In genomic region chr13:114222461-114222968, GRCh38 we compare ENCODE assay signal across 1 cellular context.
A peak's percentile ranks its signal among the peaks of the same experiment; 100 is the strongest.
TF ChIP-seq lines count a peak whose summit lies in the region.

No MANE protein-coding gene starts in this region.

TF ChIP-seq in K562, 482 proteins besides CTCF, POLR2A, EP300 and RAD21 (continued from another document and continues in another):
- TF ChIP-seq, protein P1, sequence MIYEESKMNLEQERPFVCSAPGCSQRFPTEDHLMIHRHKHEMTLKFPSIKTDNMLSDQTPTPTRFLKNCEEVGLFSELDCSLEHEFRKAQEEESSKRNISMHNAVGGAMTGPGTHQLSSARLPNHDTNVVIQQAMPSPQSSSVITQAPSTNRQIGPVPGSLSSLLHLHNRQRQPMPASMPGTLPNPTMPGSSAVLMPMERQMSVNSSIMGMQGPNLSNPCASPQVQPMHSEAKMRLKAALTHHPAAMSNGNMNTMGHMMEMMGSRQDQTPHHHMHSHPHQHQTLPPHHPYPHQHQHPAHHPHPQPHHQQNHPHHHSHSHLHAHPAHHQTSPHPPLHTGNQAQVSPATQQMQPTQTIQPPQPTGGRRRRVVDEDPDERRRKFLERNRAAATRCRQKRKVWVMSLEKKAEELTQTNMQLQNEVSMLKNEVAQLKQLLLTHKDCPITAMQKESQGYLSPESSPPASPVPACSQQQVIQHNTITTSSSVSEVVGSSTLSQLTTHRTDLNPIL (CRISPR knock-in tag; IDR thresholded peaks at IDR 0.05) = no peak
- TF ChIP-seq, protein P2, sequence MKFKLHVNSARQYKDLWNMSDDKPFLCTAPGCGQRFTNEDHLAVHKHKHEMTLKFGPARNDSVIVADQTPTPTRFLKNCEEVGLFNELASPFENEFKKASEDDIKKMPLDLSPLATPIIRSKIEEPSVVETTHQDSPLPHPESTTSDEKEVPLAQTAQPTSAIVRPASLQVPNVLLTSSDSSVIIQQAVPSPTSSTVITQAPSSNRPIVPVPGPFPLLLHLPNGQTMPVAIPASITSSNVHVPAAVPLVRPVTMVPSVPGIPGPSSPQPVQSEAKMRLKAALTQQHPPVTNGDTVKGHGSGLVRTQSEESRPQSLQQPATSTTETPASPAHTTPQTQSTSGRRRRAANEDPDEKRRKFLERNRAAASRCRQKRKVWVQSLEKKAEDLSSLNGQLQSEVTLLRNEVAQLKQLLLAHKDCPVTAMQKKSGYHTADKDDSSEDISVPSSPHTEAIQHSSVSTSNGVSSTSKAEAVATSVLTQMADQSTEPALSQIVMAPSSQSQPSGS (CRISPR knock-in tag; IDR thresholded peaks at IDR 0.05) = no peak
- no peak for TF ChIP-seq FIP1L1 (IDR thresholded peaks at IDR 0.05; ENCODE audit: low read depth, low read length, poor library complexity, severe bottlenecking)
- TF ChIP-seq BDP1 (IDR thresholded peaks at IDR 0.05; ENCODE audit: insufficient read depth, insufficient read length) = no peak
- TF ChIP-seq MIER1 (IDR thresholded peaks at IDR 0.05; ENCODE audit: low read depth) = no peak
- 0 out of 2 replicates have a peak, but pooled peaks have one; percentile 58 for TF ChIP-seq NCOA1 (IDR thresholded peaks at IDR 0.05; ENCODE audit: low read depth)
- TF ChIP-seq THRA (IDR thresholded peaks at IDR 0.05) = no peak
- TF ChIP-seq, protein P3, sequence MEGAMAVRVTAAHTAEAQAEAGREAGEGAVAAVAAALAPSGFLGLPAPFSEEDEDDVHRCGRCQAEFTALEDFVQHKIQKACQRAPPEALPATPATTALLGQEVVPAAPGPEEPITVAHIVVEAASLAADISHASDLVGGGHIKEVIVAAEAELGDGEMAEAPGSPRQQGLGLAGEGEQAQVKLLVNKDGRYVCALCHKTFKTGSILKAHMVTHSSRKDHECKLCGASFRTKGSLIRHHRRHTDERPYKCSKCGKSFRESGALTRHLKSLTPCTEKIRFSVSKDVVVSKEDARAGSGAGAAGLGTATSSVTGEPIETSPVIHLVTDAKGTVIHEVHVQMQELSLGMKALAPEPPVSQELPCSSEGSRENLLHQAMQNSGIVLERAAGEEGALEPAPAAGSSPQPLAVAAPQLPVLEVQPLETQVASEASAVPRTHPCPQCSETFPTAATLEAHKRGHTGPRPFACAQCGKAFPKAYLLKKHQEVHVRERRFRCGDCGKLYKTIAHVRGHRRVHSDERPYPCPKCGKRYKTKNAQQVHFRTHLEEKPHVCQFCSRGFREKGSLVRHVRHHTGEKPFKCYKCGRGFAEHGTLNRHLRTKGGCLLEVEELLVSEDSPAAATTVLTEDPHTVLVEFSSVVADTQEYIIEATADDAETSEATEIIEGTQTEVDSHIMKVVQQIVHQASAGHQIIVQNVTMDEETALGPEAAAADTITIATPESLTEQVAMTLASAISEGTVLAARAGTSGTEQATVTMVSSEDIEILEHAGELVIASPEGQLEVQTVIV (CRISPR knock-in tag; IDR thresholded peaks at IDR 0.05; ENCODE audit: borderline replicate concordance) = no peak
- no peak for TF ChIP-seq HNRNPUL1 (IDR thresholded peaks at IDR 0.05; ENCODE audit: low read length)
- TF ChIP-seq PTRF (tag; IDR thresholded peaks at IDR 0.05) = no peak
- TF ChIP-seq NR2C2 (CRISPR knock-in tag; IDR thresholded peaks at IDR 0.05) = no peak
- TF ChIP-seq NR2C2 (tag; IDR thresholded peaks at IDR 0.05) = peak; percentile 38; the same call in 1 of the 2 replicates
- no peak for TF ChIP-seq FOXJ3 (CRISPR knock-in tag; IDR thresholded peaks at IDR 0.05)
- TF ChIP-seq, protein P4, sequence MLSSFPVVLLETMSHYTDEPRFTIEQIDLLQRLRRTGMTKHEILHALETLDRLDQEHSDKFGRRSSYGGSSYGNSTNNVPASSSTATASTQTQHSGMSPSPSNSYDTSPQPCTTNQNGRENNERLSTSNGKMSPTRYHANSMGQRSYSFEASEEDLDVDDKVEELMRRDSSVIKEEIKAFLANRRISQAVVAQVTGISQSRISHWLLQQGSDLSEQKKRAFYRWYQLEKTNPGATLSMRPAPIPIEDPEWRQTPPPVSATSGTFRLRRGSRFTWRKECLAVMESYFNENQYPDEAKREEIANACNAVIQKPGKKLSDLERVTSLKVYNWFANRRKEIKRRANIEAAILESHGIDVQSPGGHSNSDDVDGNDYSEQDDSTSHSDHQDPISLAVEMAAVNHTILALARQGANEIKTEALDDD (IDR thresholded peaks at IDR 0.05) = no peak
- no peak for TF ChIP-seq MYBL2 (IDR thresholded peaks at IDR 0.05; ENCODE audit: low read depth)
- no peak for TF ChIP-seq MYBL2 (CRISPR knock-in tag; IDR thresholded peaks at IDR 0.05; ENCODE audit: borderline replicate concordance)
- TF ChIP-seq MTA2 (IDR thresholded peaks at IDR 0.05; ENCODE audit: low read depth) = peak; percentile 72
- TF ChIP-seq TOE1 (IDR thresholded peaks at IDR 0.05; ENCODE audit: borderline replicate concordance) = no peak
- no peak for TF ChIP-seq TOE1 (CRISPR knock-in tag; IDR thresholded peaks at IDR 0.05; ENCODE audit: borderline replicate concordance, low read depth)
- TF ChIP-seq USF1 (CRISPR knock-in tag; IDR thresholded peaks at IDR 0.05) = no peak
- no peak for TF ChIP-seq TCF7L2 (IDR thresholded peaks at IDR 0.05; ENCODE audit: low read depth, low read length)
- TF ChIP-seq HDGF (IDR thresholded peaks at IDR 0.05) = no peak
- TF ChIP-seq TSHZ1 (CRISPR knock-in tag; IDR thresholded peaks at IDR 0.05) = no peak
- no peak for TF ChIP-seq ZNF707 (CRISPR knock-in tag; conservative IDR thresholded peaks at IDR 0.05)
- TF ChIP-seq PML (IDR thresholded peaks at IDR 0.05; ENCODE audit: low read length) = peak; percentile 68; the same call in 1 of the 2 replicates
- no peak for TF ChIP-seq MCM7 (IDR thresholded peaks at IDR 0.05)
- no peak for TF ChIP-seq ZNF561 (CRISPR knock-in tag; conservative IDR thresholded peaks at IDR 0.05)
- TF ChIP-seq ZNF507 (tag; conservative IDR thresholded peaks at IDR 0.05) = no peak
- no peak; a peak in 1 of 4 replicates for TF ChIP-seq MAZ (CRISPR knock-in tag; conservative IDR thresholded peaks at IDR 0.05 in 1 of 2, IDR thresholded peaks at IDR 0.05 in 1 of 2)
- no peak for TF ChIP-seq ELF1 (tag; IDR thresholded peaks at IDR 0.05)
- TF ChIP-seq CC2D1A (IDR thresholded peaks at IDR 0.05) = peak; percentile 56; the same call in 1 of the 2 replicates
- no peak for TF ChIP-seq ZNF124 (CRISPR knock-in tag; IDR thresholded peaks at IDR 0.05)
- TF ChIP-seq ZNF655 (CRISPR knock-in tag; IDR thresholded peaks at IDR 0.05) = no peak
- TF ChIP-seq SIN3B (IDR thresholded peaks at IDR 0.05; ENCODE audit: low read depth) = no peak
- TF ChIP-seq, protein P5, sequence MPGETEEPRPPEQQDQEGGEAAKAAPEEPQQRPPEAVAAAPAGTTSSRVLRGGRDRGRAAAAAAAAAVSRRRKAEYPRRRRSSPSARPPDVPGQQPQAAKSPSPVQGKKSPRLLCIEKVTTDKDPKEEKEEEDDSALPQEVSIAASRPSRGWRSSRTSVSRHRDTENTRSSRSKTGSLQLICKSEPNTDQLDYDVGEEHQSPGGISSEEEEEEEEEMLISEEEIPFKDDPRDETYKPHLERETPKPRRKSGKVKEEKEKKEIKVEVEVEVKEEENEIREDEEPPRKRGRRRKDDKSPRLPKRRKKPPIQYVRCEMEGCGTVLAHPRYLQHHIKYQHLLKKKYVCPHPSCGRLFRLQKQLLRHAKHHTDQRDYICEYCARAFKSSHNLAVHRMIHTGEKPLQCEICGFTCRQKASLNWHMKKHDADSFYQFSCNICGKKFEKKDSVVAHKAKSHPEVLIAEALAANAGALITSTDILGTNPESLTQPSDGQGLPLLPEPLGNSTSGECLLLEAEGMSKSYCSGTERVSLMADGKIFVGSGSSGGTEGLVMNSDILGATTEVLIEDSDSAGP (CRISPR knock-in tag; IDR thresholded peaks at IDR 0.05) = no peak
- TF ChIP-seq BRD9 (IDR thresholded peaks at IDR 0.05; ENCODE audit: low read depth, partially characterized antibody) = no peak
- TF ChIP-seq ETS2 (tag; IDR thresholded peaks at IDR 0.05; ENCODE audit: borderline replicate concordance, poor library complexity, severe bottlenecking) = no peak
- TF ChIP-seq KDM1A (IDR thresholded peaks at IDR 0.05) = peak in 1 of 2 experiments; percentile 40; a peak in 2 of 4 replicates
- TF ChIP-seq CBFB (CRISPR knock-in tag; IDR thresholded peaks at IDR 0.05) = no peak
- no peak for TF ChIP-seq NCOA4 (IDR thresholded peaks at IDR 0.05; ENCODE audit: partially characterized antibody)
- no peak for TF ChIP-seq SAFB2 (IDR thresholded peaks at IDR 0.05; ENCODE audit: borderline replicate concordance, low read depth, low read length, severe bottlenecking)
- no peak for TF ChIP-seq ZNF518B (CRISPR knock-in tag; IDR thresholded peaks at IDR 0.05)
- no peak for TF ChIP-seq NFXL1 (CRISPR knock-in tag; IDR thresholded peaks at IDR 0.05)
- TF ChIP-seq ZNF717 (CRISPR knock-in tag; IDR thresholded peaks at IDR 0.05) = no peak
- TF ChIP-seq ZNF551 (CRISPR knock-in tag; IDR thresholded peaks at IDR 0.05) = no peak
- TF ChIP-seq EGR1 (conservative IDR thresholded peaks at IDR 0.05) = no peak
